ENCODE assay signal across 1 cellular context in the genomic region with DNA sequence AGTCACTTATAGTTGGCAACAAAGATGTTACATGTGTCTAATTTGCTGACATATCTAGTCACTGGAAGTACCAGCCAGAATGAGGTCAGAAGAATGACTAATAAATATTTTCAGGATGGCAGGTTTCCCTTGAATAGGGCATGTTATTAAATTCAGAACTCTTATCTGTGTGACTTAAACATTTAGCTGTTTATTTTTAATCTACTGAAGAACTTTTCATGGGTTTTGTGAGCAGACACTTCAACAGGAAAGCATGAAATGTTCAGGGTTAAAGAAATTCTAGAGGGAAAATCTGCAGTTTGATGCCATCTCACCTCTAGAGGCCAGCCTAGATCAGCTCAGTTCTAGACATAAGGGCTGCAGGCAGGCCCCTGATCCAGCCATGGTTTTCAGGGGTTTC.
TF ChIP-seq lines count a peak whose summit lies in the region.

No MANE protein-coding gene starts in this region.

TF ChIP-seq in K562, 482 proteins besides CTCF, POLR2A, EP300 and RAD21:
- no peak for TF ChIP-seq ZNF584 (CRISPR knock-in tag; IDR thresholded peaks at IDR 0.05; ENCODE audit: low read depth)
- no peak for TF ChIP-seq KAT8 (IDR thresholded peaks at IDR 0.05; ENCODE audit: low read depth)
- no peak for TF ChIP-seq ZNF589 (CRISPR knock-in tag; IDR thresholded peaks at IDR 0.05; ENCODE audit: low read depth)
- TF ChIP-seq ZNF830 (CRISPR knock-in tag; IDR thresholded peaks at IDR 0.05): no peak
- no peak for TF ChIP-seq STAT5A (IDR thresholded peaks at IDR 0.05; ENCODE audit: borderline replicate concordance, low read length)
- no peak for TF ChIP-seq EP400 (IDR thresholded peaks at IDR 0.05)
- TF ChIP-seq RBM25 (IDR thresholded peaks at IDR 0.05; ENCODE audit: low read depth, low read length, severe bottlenecking): no peak
- no peak for TF ChIP-seq PHF8 (IDR thresholded peaks at IDR 0.05; ENCODE audit: borderline replicate concordance, low read length)
- TF ChIP-seq SIN3B (IDR thresholded peaks at IDR 0.05; ENCODE audit: low read depth): no peak
- TF ChIP-seq BHLHE40 (IDR thresholded peaks at IDR 0.05; ENCODE audit: low read length): no peak
- TF ChIP-seq STAT5B (CRISPR knock-in tag; IDR thresholded peaks at IDR 0.05): no peak
- TF ChIP-seq POLR2G (IDR thresholded peaks at IDR 0.05; ENCODE audit: low read depth, low read length): no peak
- TF ChIP-seq CBFA2T2 (conservative IDR thresholded peaks at IDR 0.05): no peak
TF ChIP-seq in K562: peak in this region for 0.
